ENCODE assay signal across 1 cellular context in genomic region chr17:40548491-40548981, GRCh38.
TF ChIP-seq lines count a peak whose summit lies in the region.

No MANE protein-coding gene starts in this region.

TF ChIP-seq in HepG2, 621 proteins besides CTCF, POLR2A, EP300 and RAD21 (continued from another document):
- TF ChIP-seq DMTF1 (CRISPR knock-in tag; IDR thresholded peaks at IDR 0.05) (0 out of 2 replicates have a peak, but pooled peaks have one; percentile 47), ZNF710 (CRISPR knock-in tag; IDR thresholded peaks at IDR 0.05; ENCODE audit: borderline replicate concordance) (no peak), ZNF841 (CRISPR knock-in tag; IDR thresholded peaks at IDR 0.05; ENCODE audit: borderline replicate concordance) (no peak), ZBTB4 (CRISPR knock-in tag; IDR thresholded peaks at IDR 0.05; ENCODE audit: borderline replicate concordance) (0 out of 2 replicates have a peak, but pooled peaks have one; percentile 8), REL (CRISPR knock-in tag; conservative IDR thresholded peaks at IDR 0.05) (no peak), ZNF451 (CRISPR knock-in tag; IDR thresholded peaks at IDR 0.05) (0 out of 2 replicates have a peak, but pooled peaks have one; percentile 19), ZNF572 (CRISPR knock-in tag; IDR thresholded peaks at IDR 0.05) (peak; percentile 93), SP2 (CRISPR knock-in tag; IDR thresholded peaks at IDR 0.05) (no peak), MED13 (CRISPR knock-in tag; IDR thresholded peaks at IDR 0.05) (no peak), ESRRA (CRISPR knock-in tag; IDR thresholded peaks at IDR 0.05; ENCODE audit: low read depth) (no peak), PAX8 (CRISPR knock-in tag; IDR thresholded peaks at IDR 0.05; ENCODE audit: borderline replicate concordance) (no peak), HNF4G (IDR thresholded peaks at IDR 0.05; ENCODE audit: borderline replicate concordance, low read depth, low read length) (no peak), HNF4G (CRISPR knock-in tag; IDR thresholded peaks at IDR 0.05; ENCODE audit: borderline replicate concordance, low read depth) (no peak), XBP1 (CRISPR knock-in tag; IDR thresholded peaks at IDR 0.05) (no peak), SNAPC2 (CRISPR knock-in tag; IDR thresholded peaks at IDR 0.05) (no peak), ZNF251 (CRISPR knock-in tag; IDR thresholded peaks at IDR 0.05) (no peak)
- TF ChIP-seq, protein P1, sequence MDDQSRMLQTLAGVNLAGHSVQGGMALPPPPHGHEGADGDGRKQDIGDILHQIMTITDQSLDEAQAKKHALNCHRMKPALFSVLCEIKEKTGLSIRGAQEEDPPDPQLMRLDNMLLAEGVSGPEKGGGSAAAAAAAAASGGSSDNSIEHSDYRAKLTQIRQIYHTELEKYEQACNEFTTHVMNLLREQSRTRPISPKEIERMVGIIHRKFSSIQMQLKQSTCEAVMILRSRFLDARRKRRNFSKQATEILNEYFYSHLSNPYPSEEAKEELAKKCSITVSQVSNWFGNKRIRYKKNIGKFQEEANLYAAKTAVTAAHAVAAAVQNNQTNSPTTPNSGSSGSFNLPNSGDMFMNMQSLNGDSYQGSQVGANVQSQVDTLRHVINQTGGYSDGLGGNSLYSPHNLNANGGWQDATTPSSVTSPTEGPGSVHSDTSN (CRISPR knock-in tag; IDR thresholded peaks at IDR 0.05; ENCODE audit: borderline replicate concordance) = no peak
